In genomic region chr14:102626530-102626929, GRCh38 we compare ENCODE assay signal across 15 cellular contexts.
"Had no signal": no experiment of that assay in that cellular context is flagged by ENCODE, and none has a peak within 500 bp of the region (broad histone marks: within the 10 kb centered on the region; RNA-seq: fewer than 3 reads in every experiment).

No MANE protein-coding gene starts in this region.

- H3K9me3 ChIP-seq: colonic mucosa, gastrocnemius medialis, right atrium auricular region, thyroid gland, vagina had no signal

- H3K27ac ChIP-seq: colonic mucosa, gastrocnemius medialis, parathyroid adenoma, right atrium auricular region, thyroid gland, vagina had no signal

- DNase-seq: activated CD4-positive, alpha-beta T cell treated with anti-CD3 and anti-CD28 coated beads, Interleukin-2, amount 50 U/mL, for 1 hour; activated CD4-positive, CD25-positive, alpha-beta regulatory T cell; activated gamma-delta T cell treated with Interleukin-2 at 50 U/mL for 16 hours; activated T-cell treated with anti-CD3 and anti-CD28 coated beads, Interleukin-2, amount 50 U/mL, for 4 hours; caudate nucleus; colonic mucosa; effector CD4-positive, alpha-beta T cell; gastrocnemius medialis; left ventricle myocardium superior; T-helper 17 cell; thyroid gland had no signal

- H3K27me3 Mint-ChIP-seq: T-helper 17 cell had no signal

- H2AFZ ChIP-seq: parathyroid adenoma had no signal

- H3K9ac ChIP-seq: parathyroid adenoma had no signal

- H3K9me3 Mint-ChIP-seq: activated T-cell treated with anti-CD3 and anti-CD28 coated beads, Interleukin-2, amount 50 U/mL, for 4 hours had no signal

- H3K36me3 ChIP-seq: colonic mucosa, gastrocnemius medialis, right atrium auricular region, thyroid gland, vagina had no signal

- FAIRE-seq: small intestine had no signal

- ATAC-seq: activated T-cell treated with anti-CD3 and anti-CD28 coated beads, Interleukin-2, amount 50 U/mL, for 4 hours; gastrocnemius medialis; left ventricle myocardium superior; T-helper 17 cell had no signal

- H3K4me3 ChIP-seq: colonic mucosa, gastrocnemius medialis, right atrium auricular region, thyroid gland, vagina had no signal

- H3K4me3 Mint-ChIP-seq: activated T-cell treated with anti-CD3 and anti-CD28 coated beads, Interleukin-2, amount 50 U/mL, for 4 hours; T-helper 17 cell had no signal

- H3K27me3 ChIP-seq: colonic mucosa, gastrocnemius medialis, right atrium auricular region, thyroid gland, vagina had no signal
